Comparison of ENCODE assay signal across 1 cellular context in genomic region chr5:54742417-54742889, GRCh38.
TF ChIP-seq lines count a peak whose summit lies in the region.

No MANE protein-coding gene starts in this region.

TF ChIP-seq in GM23338, 12 proteins besides CTCF, POLR2A, EP300 and RAD21 (continued from another document):
- TF ChIP-seq ZNF462 (CRISPR knock-in tag; IDR thresholded peaks at IDR 0.05) (no peak), ZNF331 (CRISPR knock-in tag; IDR thresholded peaks at IDR 0.05; ENCODE audit: low read depth) (no peak), JUNB (IDR thresholded peaks at IDR 0.05; ENCODE audit: unreplicated experiment) (no peak), EZH2 (IDR thresholded peaks at IDR 0.05; ENCODE audit: low read depth, unreplicated experiment) (no peak), ZNF114 (CRISPR knock-in tag; IDR thresholded peaks at IDR 0.05) (no peak), CREB1 (CRISPR knock-in tag; IDR thresholded peaks at IDR 0.05; ENCODE audit: low read depth) (no peak), NANOG (IDR thresholded peaks at IDR 0.05; ENCODE audit: borderline replicate concordance) (no peak)
- TF ChIP-seq, protein P1, sequence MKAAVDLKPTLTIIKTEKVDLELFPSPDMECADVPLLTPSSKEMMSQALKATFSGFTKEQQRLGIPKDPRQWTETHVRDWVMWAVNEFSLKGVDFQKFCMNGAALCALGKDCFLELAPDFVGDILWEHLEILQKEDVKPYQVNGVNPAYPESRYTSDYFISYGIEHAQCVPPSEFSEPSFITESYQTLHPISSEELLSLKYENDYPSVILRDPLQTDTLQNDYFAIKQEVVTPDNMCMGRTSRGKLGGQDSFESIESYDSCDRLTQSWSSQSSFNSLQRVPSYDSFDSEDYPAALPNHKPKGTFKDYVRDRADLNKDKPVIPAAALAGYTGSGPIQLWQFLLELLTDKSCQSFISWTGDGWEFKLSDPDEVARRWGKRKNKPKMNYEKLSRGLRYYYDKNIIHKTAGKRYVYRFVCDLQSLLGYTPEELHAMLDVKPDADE (IDR thresholded peaks at IDR 0.05), result no peak
- TF ChIP-seq, protein P2, sequence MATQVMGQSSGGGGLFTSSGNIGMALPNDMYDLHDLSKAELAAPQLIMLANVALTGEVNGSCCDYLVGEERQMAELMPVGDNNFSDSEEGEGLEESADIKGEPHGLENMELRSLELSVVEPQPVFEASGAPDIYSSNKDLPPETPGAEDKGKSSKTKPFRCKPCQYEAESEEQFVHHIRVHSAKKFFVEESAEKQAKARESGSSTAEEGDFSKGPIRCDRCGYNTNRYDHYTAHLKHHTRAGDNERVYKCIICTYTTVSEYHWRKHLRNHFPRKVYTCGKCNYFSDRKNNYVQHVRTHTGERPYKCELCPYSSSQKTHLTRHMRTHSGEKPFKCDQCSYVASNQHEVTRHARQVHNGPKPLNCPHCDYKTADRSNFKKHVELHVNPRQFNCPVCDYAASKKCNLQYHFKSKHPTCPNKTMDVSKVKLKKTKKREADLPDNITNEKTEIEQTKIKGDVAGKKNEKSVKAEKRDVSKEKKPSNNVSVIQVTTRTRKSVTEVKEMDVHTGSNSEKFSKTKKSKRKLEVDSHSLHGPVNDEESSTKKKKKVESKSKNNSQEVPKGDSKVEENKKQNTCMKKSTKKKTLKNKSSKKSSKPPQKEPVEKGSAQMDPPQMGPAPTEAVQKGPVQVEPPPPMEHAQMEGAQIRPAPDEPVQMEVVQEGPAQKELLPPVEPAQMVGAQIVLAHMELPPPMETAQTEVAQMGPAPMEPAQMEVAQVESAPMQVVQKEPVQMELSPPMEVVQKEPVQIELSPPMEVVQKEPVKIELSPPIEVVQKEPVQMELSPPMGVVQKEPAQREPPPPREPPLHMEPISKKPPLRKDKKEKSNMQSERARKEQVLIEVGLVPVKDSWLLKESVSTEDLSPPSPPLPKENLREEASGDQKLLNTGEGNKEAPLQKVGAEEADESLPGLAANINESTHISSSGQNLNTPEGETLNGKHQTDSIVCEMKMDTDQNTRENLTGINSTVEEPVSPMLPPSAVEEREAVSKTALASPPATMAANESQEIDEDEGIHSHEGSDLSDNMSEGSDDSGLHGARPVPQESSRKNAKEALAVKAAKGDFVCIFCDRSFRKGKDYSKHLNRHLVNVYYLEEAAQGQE (IDR thresholded peaks at IDR 0.05; ENCODE audit: unreplicated experiment), result no peak
